ENCODE assay signal across 6 cellular contexts in the genomic region with DNA sequence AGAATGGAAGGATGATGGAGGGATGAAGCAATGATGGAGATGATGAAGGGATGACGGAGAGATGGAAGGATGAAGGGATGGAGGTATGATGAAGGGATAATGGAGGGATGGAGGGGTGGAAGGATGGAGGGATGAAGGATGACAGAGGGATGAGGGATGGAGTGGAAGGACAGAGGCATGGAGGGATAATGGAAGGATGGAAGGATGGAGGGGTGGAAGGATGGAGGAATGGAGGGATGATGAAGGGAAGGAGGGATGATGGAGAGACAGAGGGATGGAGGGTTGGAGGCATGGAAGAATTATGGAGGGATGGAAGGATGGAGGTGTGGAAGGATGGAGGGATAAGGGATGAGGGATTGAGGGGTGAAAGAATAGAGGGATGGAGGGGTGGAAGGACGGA.
"Had no signal": no experiment of that assay in that cellular context is flagged by ENCODE, and none has a peak within 500 bp of the region (broad histone marks: within the 10 kb centered on the region; RNA-seq: fewer than 3 reads in every experiment).

No MANE protein-coding gene starts in this region.

- H3K4me2 ChIP-seq: GM23338 had no signal

- H3K4me1 Mint-ChIP-seq: GM23338, IgD-negative memory B cell had no signal

- H3K27ac Mint-ChIP-seq: GM23338, H9 had no signal

- H3K9me3 Mint-ChIP-seq: GM23338, IgD-negative memory B cell had no signal

- FAIRE-seq: H1, H54, HTR-8/SVneo had no signal

- H3K4me3 Mint-ChIP-seq: GM23338, IgD-negative memory B cell had no signal

- H2AFZ ChIP-seq: GM23338 had no signal

- H3K4me3 ChIP-seq: GM23338 had no signal
